17 cellular contexts compared by ENCODE assay signal in the genomic region with DNA sequence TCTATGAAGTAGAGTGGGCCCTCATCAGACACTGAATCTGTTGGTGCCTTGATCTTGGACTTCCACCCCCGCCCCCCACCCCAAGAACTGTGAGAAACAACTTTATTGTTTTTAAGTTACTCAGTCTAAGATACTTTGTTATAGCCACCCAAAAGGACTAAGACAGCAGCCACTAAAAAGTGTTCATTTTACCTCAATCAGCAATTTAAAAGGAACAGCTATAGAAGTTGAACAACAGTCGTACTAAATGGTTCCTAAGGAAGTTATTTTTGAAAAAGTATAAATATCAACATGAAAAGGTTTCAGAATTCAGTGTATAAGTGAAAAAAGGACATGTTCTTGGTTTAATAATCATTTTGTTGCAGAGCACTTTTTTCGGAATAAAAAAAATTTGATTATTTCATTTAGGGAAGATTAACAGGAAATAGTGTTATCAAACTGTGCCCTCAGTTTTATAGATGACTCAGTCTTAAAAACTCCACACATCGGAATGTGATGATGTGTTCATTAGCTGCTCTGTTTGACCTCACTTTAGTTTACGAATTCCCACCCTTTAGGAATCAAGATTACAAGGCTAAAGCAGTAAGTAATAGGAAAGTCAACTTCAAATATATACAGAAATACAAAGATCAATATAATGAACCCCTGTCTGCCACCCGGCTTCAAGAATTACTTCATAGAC.
DNase-seq lines count a peak whose midpoint lies in the region; ATAC-seq and TF ChIP-seq lines count a peak whose summit lies in the region.
"Had no signal": no experiment of that assay in that cellular context is flagged by ENCODE, and none has a peak within 500 bp of the region (broad histone marks: within the 10 kb centered on the region; RNA-seq: fewer than 3 reads in every experiment).

No MANE protein-coding gene starts in this region.

- H3K4me1 Mint-ChIP-seq in natural killer cell: peaks cover 10 to 18% of the 10 kb centered on the region in 2 donors

- no peaks in the 10 kb centered on the region for H3K36me3 ChIP-seq in thyroid gland

- H3K4me1 ChIP-seq in foreskin keratinocyte: peaks cover 18% of the 10 kb centered on the region
- no peaks in the 10 kb centered on the region for H3K4me1 ChIP-seq in thyroid gland
- H3K4me1 ChIP-seq: BLaER1 treated with 17β-estradiol and CSF1 and Interleukin-3, amounts not matched to agents 10 nM and 100 nM; parathyroid adenoma; upper lobe of left lung had no signal

- no peak for TF ChIP-seq POLR2A in thyroid gland (IDR thresholded peaks at IDR 0.05)

- H3K36me3 Mint-ChIP-seq in natural killer cell: peaks cover 12% of the 10 kb centered on the region

- no peaks in the 10 kb centered on the region for H3K27me3 ChIP-seq in foreskin keratinocyte
- no peaks in the 10 kb centered on the region for H3K27me3 ChIP-seq in thyroid gland
- H3K27me3 ChIP-seq: BLaER1 treated with 17β-estradiol and CSF1 and Interleukin-3, amounts not matched to agents 10 nM and 100 nM; upper lobe of left lung had no signal

- ATAC-seq in foreskin keratinocyte: peak; percentile 70
- no peak for ATAC-seq in GM21515 (IDR thresholded peaks at IDR 0.05; ENCODE audit: unreplicated experiment)
- ATAC-seq in HG03520 (IDR thresholded peaks at IDR 0.05; ENCODE audit: unreplicated experiment): no peak
- no peak for ATAC-seq in natural killer cell

- 90 to 95% methylated on average over 6 of the region's 6 CpGs for WGBS in thyroid gland, 2 donors

- intact Hi-C loops in thyroid gland (cut with DNase I): no loop called here
- intact Hi-C loops in natural killer cell (cut with micrococcal nuclease): no loop called here

- H3K9me3 ChIP-seq in thyroid gland: no peaks in the 10 kb centered on the region
- H3K9me3 ChIP-seq: upper lobe of left lung had no signal

- H3K4me3 ChIP-seq in thyroid gland (replicated peaks in 1 of 3): no peak overlapping the region
- H3K4me3 ChIP-seq: BLaER1 treated with 17β-estradiol and CSF1 and Interleukin-3, amounts not matched to agents 10 nM and 100 nM; upper lobe of left lung had no signal

- no peak for TF ChIP-seq CTCF in foreskin keratinocyte (conservative IDR thresholded peaks at IDR 0.05)
- no peak for TF ChIP-seq CTCF in thyroid gland (IDR thresholded peaks at IDR 0.05)
- TF ChIP-seq CTCF in natural killer cell (IDR thresholded peaks at IDR 0.05): no peak

- H3K27ac Mint-ChIP-seq in natural killer cell: no peak overlapping the region
- H3K27ac Mint-ChIP-seq: T-helper 1 cell treated with Interleukin-12 subunit alpha and Interleukin-12 subunit beta and Interleukin-4 antibody, amounts not matched to agents 30 μg/mL and 1 μg/mL, for 36 hours had no signal

- peak overlapping the region; percentile 29 for H3K27ac ChIP-seq in foreskin keratinocyte
- no peak overlapping the region for H3K27ac ChIP-seq in thyroid gland
- H3K27ac ChIP-seq: BLaER1 treated with 17β-estradiol and CSF1 and Interleukin-3, amounts not matched to agents 10 nM and 100 nM; parathyroid adenoma; upper lobe of left lung had no signal

- H3K27me3 Mint-ChIP-seq in natural killer cell (ENCODE audit: low read depth in 2 of 2): no peaks in the 10 kb centered on the region

- peaks cover 4 to 6% of the 10 kb centered on the region in 2 donors for H3K9me3 Mint-ChIP-seq in natural killer cell

- no peak overlapping the region for H3K4me3 Mint-ChIP-seq in natural killer cell
- H3K4me3 Mint-ChIP-seq: T-helper 1 cell treated with Interleukin-12 subunit alpha and Interleukin-12 subunit beta and Interleukin-4 antibody, amounts not matched to agents 30 μg/mL and 1 μg/mL, for 36 hours had no signal

- DNase-seq in HCEC 1CT (peak; percentile 75), amniotic epithelial cell (ENCODE audit: low read depth) (peak; percentile 78), foreskin keratinocyte (peak; percentile 49 to 70), pulmonary artery endothelial cell (ENCODE audit: low read depth, low spot score) (peak; percentile 77), thyroid gland (no peak), natural killer cell (no peak)
- DNase-seq: activated CD4-positive, alpha-beta T cell treated with anti-CD3 and anti-CD28 coated beads for 1 hour; activated CD8-positive, alpha-beta memory T cell treated with anti-CD3 and anti-CD28 coated beads, Interleukin-2, amount 50 U/mL, for 48 hours; activated naive CD4-positive, alpha-beta T cell treated with anti-CD3 and anti-CD28 coated beads, Interleukin-2, amount 50 U/mL, for 16 hours; KG1; NCI-H510A; upper lobe of left lung had no signal

Comparison
In these comparisons a context has a peak if more than half of its experiments do, and no peak if none do; other contexts are left out.
1. DNase-seq: peak in HCEC 1CT (single experiment), amniotic epithelial cell (single experiment), foreskin keratinocyte (2 of 2) and pulmonary artery endothelial cell (single experiment); none in thyroid gland (0 of 2) and natural killer cell (single experiment).